ENCODE assay signal across 7 cellular contexts in the genomic region with DNA sequence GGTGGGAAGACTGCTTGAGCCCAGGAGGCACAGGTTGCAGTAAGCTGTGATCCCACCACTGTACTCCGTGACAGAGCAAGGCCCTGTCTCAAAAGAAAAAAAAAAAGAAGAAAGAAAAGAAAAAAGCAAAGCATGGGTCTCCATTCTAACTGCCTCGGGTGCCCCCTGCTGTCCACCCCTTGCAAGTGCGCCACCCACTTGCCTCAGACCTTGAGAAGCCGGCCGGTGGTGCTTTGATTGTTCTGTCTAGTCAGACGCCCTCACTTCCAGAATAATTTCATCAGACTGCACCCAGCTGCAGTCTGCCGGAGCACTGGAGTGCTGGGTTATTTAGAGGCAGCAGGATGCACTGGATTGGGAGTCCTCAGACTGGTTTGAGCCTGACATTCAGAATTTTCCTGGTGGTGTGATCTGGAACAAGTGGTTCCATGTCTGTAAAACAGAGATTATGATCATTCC. TPM values are rescaled to one million over a fixed set of nuclear protein-coding genes. Genes with fewer than 3 reads are reported as not detected.
DNase-seq lines count a peak whose midpoint lies in the region; ATAC-seq and TF ChIP-seq lines count a peak whose summit lies in the region.

No MANE protein-coding gene starts in this region.

- TF ChIP-seq CTCF in GM13976 (IDR thresholded peaks at IDR 0.05; ENCODE audit: borderline replicate concordance, control extremely low read depth, extremely low read depth, insufficient read depth, missing control alignments) (peak; percentile 87), heart left ventricle (IDR thresholded peaks at IDR 0.05) (peak; percentile 82 to 96 (median 91)), retinal pigment epithelial cell (conservative IDR thresholded peaks at IDR 0.05; ENCODE audit: low read depth, low read length) (peak; percentile 94)

- peaks cover 0 to 8% (median 0%) of the 10 kb centered on the region in 12 donors for H3K9me3 ChIP-seq in heart left ventricle

- H3K36me3 Mint-ChIP-seq in activated naive CD8-positive, alpha-beta T cell treated with anti-CD3 and anti-CD28 coated beads, Interleukin-2, amount 10 ng/mL, durations not matched to agents 7 days and 5 days, result no peaks in the 10 kb centered on the region

- H3K36me3 ChIP-seq in heart left ventricle, result peaks cover 0 to 75% (median 0%) of the 10 kb centered on the region in 9 donors

- no peak overlapping the region for H3K27ac ChIP-seq in heart left ventricle

- H3K27me3 ChIP-seq in heart left ventricle, result no peaks in the 10 kb centered on the region

- WGBS in heart left ventricle, 4 donors, result 5 to 8% (median 6%) methylated on average over 7 of the region's 7 CpGs

- H3K4me3 ChIP-seq in heart left ventricle (no peak overlapping the region), retinal pigment epithelial cell (ENCODE audit: low read length) (no peak overlapping the region)

- H3K4me1 ChIP-seq in heart left ventricle, result peaks cover 0 to 5% (median 0%) of the 10 kb centered on the region in 12 donors

- intact Hi-C loops in heart left ventricle (cut with DNase I), result loop anchor here in 9 of 10 donors (2.0 to 10.0 kb wide), 9 partner anchors 55 to 270 kb away; no protein-coding TSS in a partner anchor

- POLR2A ChIA-PET in activated naive CD8-positive, alpha-beta T cell treated with anti-CD3 and anti-CD28 coated beads, Interleukin-2, amount 10 ng/mL, durations not matched to agents 7 days and 5 days (lab: Charles Lee), result interaction anchor here (0.8 kb wide), 1 partner anchor 17 kb away, joined by 3 read pairs; a partner anchor contains a TSS

- in situ Hi-C loops in GM13976 (cut with MboI; ENCODE audit: low sequenced_read_pairs, unreplicated experiment), result loop anchor here (5.0 kb wide), 1 partner anchor 60 kb away; no protein-coding TSS in a partner anchor

- no peak overlapping the region for H3K27ac Mint-ChIP-seq in activated naive CD8-positive, alpha-beta T cell treated with anti-CD3 and anti-CD28 coated beads, Interleukin-2, amount 10 ng/mL, durations not matched to agents 7 days and 5 days

- no peak overlapping the region for H3K4me3 Mint-ChIP-seq in activated naive CD8-positive, alpha-beta T cell treated with anti-CD3 and anti-CD28 coated beads, Interleukin-2, amount 10 ng/mL, durations not matched to agents 7 days and 5 days

- H3K4me1 Mint-ChIP-seq in activated naive CD8-positive, alpha-beta T cell treated with anti-CD3 and anti-CD28 coated beads, Interleukin-2, amount 10 ng/mL, durations not matched to agents 7 days and 5 days, result no peaks in the 10 kb centered on the region

- ATAC-seq in activated naive CD8-positive, alpha-beta T cell treated with anti-CD3 and anti-CD28 coated beads, Interleukin-2, amount 10 ng/mL, durations not matched to agents 7 days and 5 days (ENCODE audit: low read depth), result peak; percentile 67
- peak in 3 of 4 donors; percentile 74 to 80 (median 78) for ATAC-seq in heart left ventricle
- ATAC-seq in GM18498 (IDR thresholded peaks at IDR 0.05; ENCODE audit: unreplicated experiment), result no peak

- H3K9me3 Mint-ChIP-seq in activated naive CD8-positive, alpha-beta T cell treated with anti-CD3 and anti-CD28 coated beads, Interleukin-2, amount 10 ng/mL, durations not matched to agents 7 days and 5 days, result no peaks in the 10 kb centered on the region

- no peak for TF ChIP-seq POLR2A in heart left ventricle (IDR thresholded peaks at IDR 0.05)

- H3K27me3 Mint-ChIP-seq in activated naive CD8-positive, alpha-beta T cell treated with anti-CD3 and anti-CD28 coated beads, Interleukin-2, amount 10 ng/mL, durations not matched to agents 7 days and 5 days, result peaks cover 28% of the 10 kb centered on the region

- DNase-seq in GM13976 (ENCODE audit: low spot score) (peak; percentile 81), NCI-H146 (lab: John Stamatoyannopoulos, UW) (peak; percentile 94), T follicular helper cell (ENCODE audit: low read depth) (peak; percentile 56), heart left ventricle (peak; percentile 68 to 83 (median 75)), retinal pigment epithelial cell (ENCODE audit: low read depth) (no peak)
- peak; percentile 81 for DNase-seq in activated naive CD8-positive, alpha-beta T cell treated with anti-CD3 and anti-CD28 coated beads, Interleukin-2, amount 10 ng/mL, durations not matched to agents 7 days and 5 days

RNA-seq across cellular contexts. Expression of a gene that starts 17.6 kb away (rescaled TPM):
- 10 to 100 TPM; 36.9 to 39.7 TPM for total RNA-seq in activated naive CD8-positive, alpha-beta T cell treated with anti-CD3 and anti-CD28 coated beads, Interleukin-2, amount 10 ng/mL, durations not matched to agents 7 days and 5 days
- 10 to 100 TPM; 25.6 to 37.9 (median 30.0) TPM for total RNA-seq in heart left ventricle
- 10 to 100 TPM; 15.7 to 23.5 TPM for polyA plus RNA-seq in heart left ventricle

RNA-seq across cellular contexts. Expression of a gene that starts 39.9 kb away (rescaled TPM):
- total RNA-seq in activated naive CD8-positive, alpha-beta T cell treated with anti-CD3 and anti-CD28 coated beads, Interleukin-2, amount 10 ng/mL, durations not matched to agents 7 days and 5 days, result under 1 TPM; 0.61 to 0.79 TPM
- 10 to 100 TPM in 2 of 9 donors, 1 to 10 TPM in 7; 2.0 to 52.0 (median 4.5) TPM for total RNA-seq in heart left ventricle
- 1 to 10 TPM; 1.4 to 3.7 TPM for polyA plus RNA-seq in heart left ventricle
